ENCODE assay signal across 2 cellular contexts in genomic region chr10:95675403-95676116, GRCh38.
A peak's percentile ranks its signal among the peaks of the same experiment; 100 is the strongest.
TF ChIP-seq lines count a peak whose summit lies in the region.

No MANE protein-coding gene starts in this region.

TF ChIP-seq in A549, 52 proteins besides CTCF, POLR2A, EP300 and RAD21:
- no peak for TF ChIP-seq ZFP36 (IDR thresholded peaks at IDR 0.05; ENCODE audit: borderline replicate concordance, partially characterized antibody)
- TF ChIP-seq, protein P1, sequence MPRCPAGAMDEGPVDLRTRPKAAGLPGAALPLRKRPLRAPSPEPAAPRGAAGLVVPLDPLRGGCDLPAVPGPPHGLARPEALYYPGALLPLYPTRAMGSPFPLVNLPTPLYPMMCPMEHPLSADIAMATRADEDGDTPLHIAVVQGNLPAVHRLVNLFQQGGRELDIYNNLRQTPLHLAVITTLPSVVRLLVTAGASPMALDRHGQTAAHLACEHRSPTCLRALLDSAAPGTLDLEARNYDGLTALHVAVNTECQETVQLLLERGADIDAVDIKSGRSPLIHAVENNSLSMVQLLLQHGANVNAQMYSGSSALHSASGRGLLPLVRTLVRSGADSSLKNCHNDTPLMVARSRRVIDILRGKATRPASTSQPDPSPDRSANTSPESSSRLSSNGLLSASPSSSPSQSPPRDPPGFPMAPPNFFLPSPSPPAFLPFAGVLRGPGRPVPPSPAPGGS (IDR thresholded peaks at IDR 0.05), result no peak
- TF ChIP-seq, protein P2, sequence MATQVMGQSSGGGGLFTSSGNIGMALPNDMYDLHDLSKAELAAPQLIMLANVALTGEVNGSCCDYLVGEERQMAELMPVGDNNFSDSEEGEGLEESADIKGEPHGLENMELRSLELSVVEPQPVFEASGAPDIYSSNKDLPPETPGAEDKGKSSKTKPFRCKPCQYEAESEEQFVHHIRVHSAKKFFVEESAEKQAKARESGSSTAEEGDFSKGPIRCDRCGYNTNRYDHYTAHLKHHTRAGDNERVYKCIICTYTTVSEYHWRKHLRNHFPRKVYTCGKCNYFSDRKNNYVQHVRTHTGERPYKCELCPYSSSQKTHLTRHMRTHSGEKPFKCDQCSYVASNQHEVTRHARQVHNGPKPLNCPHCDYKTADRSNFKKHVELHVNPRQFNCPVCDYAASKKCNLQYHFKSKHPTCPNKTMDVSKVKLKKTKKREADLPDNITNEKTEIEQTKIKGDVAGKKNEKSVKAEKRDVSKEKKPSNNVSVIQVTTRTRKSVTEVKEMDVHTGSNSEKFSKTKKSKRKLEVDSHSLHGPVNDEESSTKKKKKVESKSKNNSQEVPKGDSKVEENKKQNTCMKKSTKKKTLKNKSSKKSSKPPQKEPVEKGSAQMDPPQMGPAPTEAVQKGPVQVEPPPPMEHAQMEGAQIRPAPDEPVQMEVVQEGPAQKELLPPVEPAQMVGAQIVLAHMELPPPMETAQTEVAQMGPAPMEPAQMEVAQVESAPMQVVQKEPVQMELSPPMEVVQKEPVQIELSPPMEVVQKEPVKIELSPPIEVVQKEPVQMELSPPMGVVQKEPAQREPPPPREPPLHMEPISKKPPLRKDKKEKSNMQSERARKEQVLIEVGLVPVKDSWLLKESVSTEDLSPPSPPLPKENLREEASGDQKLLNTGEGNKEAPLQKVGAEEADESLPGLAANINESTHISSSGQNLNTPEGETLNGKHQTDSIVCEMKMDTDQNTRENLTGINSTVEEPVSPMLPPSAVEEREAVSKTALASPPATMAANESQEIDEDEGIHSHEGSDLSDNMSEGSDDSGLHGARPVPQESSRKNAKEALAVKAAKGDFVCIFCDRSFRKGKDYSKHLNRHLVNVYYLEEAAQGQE (IDR thresholded peaks at IDR 0.05), result no peak
- no peak for TF ChIP-seq POLR2AphosphoS2 (conservative IDR thresholded peaks at IDR 0.05; ENCODE audit: low read length)
- no peak for TF ChIP-seq HDAC2 (IDR thresholded peaks at IDR 0.05)
- TF ChIP-seq GATA3 (IDR thresholded peaks at IDR 0.05; ENCODE audit: borderline replicate concordance), result no peak
- no peak for TF ChIP-seq NR3C1 (IDR thresholded peaks at IDR 0.05)
- TF ChIP-seq MAZ (IDR thresholded peaks at IDR 0.05; ENCODE audit: borderline replicate concordance, low read depth, low read length), result no peak
- no peak for TF ChIP-seq TFCP2L1 (CRISPR knock-in tag; IDR thresholded peaks at IDR 0.05)
- TF ChIP-seq SMC3 (IDR thresholded peaks at IDR 0.05), result no peak
- TF ChIP-seq NFE2L2 (conservative IDR thresholded peaks at IDR 0.05; ENCODE audit: low read length), result no peak
- TF ChIP-seq ZSCAN20 (CRISPR knock-in tag; IDR thresholded peaks at IDR 0.05), result no peak
- TF ChIP-seq MAX (IDR thresholded peaks at IDR 0.05), result no peak
- no peak for TF ChIP-seq HES2 (IDR thresholded peaks at IDR 0.05)
- no peak for TF ChIP-seq HOXB13 (CRISPR knock-in tag; IDR thresholded peaks at IDR 0.05; ENCODE audit: low read depth)
- TF ChIP-seq, protein P3, sequence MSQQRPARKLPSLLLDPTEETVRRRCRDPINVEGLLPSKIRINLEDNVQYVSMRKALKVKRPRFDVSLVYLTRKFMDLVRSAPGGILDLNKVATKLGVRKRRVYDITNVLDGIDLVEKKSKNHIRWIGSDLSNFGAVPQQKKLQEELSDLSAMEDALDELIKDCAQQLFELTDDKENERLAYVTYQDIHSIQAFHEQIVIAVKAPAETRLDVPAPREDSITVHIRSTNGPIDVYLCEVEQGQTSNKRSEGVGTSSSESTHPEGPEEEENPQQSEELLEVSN (IDR thresholded peaks at IDR 0.05; ENCODE audit: borderline replicate concordance, low read depth), result no peak
- TF ChIP-seq FOXS1 (CRISPR knock-in tag; IDR thresholded peaks at IDR 0.05), result no peak
TF ChIP-seq in A549: peak in this region for 0.

TF ChIP-seq in HepG2, 621 proteins besides CTCF, POLR2A, EP300 and RAD21:
- TF ChIP-seq BCL6 (CRISPR knock-in tag; IDR thresholded peaks at IDR 0.05) (peak; percentile 41; the same call in 1 of the 2 replicates), GATAD2A (CRISPR knock-in tag; IDR thresholded peaks at IDR 0.05) (no peak), ZNF569 (CRISPR knock-in tag; IDR thresholded peaks at IDR 0.05; ENCODE audit: borderline replicate concordance) (no peak), KAT2B (IDR thresholded peaks at IDR 0.05; ENCODE audit: borderline replicate concordance, low read depth, low read length) (no peak), ZNF232 (CRISPR knock-in tag; IDR thresholded peaks at IDR 0.05; ENCODE audit: borderline replicate concordance) (no peak)
